1 cellular context compared by ENCODE assay signal in genomic region chr17:40062347-40063033, GRCh38.
A peak's percentile ranks its signal among the peaks of the same experiment; 100 is the strongest.
TF ChIP-seq lines count a peak whose summit lies in the region.

Gene THRA, plus strand, starts transcription at chr17:40062965. Its CDS starts 11,524 bp downstream, at chr17:40074489.

TF ChIP-seq in HepG2, 621 proteins besides CTCF, POLR2A, EP300 and RAD21 (continued from another document and continues in another):
- TF ChIP-seq ZSCAN31 (CRISPR knock-in tag; IDR thresholded peaks at IDR 0.05; ENCODE audit: low read depth): 0 out of 2 replicates have a peak, but pooled peaks have one; percentile 18
- TF ChIP-seq SETDB1 (CRISPR knock-in tag; IDR thresholded peaks at IDR 0.05; ENCODE audit: borderline replicate concordance): no peak
- TF ChIP-seq ZNF350 (CRISPR knock-in tag; IDR thresholded peaks at IDR 0.05; ENCODE audit: borderline replicate concordance, low read depth): 0 out of 2 replicates have a peak, but pooled peaks have one; percentile 22
- no peak for TF ChIP-seq ZEB1 (IDR thresholded peaks at IDR 0.05; ENCODE audit: insufficient replicate concordance, low read depth)
- TF ChIP-seq, protein P1, sequence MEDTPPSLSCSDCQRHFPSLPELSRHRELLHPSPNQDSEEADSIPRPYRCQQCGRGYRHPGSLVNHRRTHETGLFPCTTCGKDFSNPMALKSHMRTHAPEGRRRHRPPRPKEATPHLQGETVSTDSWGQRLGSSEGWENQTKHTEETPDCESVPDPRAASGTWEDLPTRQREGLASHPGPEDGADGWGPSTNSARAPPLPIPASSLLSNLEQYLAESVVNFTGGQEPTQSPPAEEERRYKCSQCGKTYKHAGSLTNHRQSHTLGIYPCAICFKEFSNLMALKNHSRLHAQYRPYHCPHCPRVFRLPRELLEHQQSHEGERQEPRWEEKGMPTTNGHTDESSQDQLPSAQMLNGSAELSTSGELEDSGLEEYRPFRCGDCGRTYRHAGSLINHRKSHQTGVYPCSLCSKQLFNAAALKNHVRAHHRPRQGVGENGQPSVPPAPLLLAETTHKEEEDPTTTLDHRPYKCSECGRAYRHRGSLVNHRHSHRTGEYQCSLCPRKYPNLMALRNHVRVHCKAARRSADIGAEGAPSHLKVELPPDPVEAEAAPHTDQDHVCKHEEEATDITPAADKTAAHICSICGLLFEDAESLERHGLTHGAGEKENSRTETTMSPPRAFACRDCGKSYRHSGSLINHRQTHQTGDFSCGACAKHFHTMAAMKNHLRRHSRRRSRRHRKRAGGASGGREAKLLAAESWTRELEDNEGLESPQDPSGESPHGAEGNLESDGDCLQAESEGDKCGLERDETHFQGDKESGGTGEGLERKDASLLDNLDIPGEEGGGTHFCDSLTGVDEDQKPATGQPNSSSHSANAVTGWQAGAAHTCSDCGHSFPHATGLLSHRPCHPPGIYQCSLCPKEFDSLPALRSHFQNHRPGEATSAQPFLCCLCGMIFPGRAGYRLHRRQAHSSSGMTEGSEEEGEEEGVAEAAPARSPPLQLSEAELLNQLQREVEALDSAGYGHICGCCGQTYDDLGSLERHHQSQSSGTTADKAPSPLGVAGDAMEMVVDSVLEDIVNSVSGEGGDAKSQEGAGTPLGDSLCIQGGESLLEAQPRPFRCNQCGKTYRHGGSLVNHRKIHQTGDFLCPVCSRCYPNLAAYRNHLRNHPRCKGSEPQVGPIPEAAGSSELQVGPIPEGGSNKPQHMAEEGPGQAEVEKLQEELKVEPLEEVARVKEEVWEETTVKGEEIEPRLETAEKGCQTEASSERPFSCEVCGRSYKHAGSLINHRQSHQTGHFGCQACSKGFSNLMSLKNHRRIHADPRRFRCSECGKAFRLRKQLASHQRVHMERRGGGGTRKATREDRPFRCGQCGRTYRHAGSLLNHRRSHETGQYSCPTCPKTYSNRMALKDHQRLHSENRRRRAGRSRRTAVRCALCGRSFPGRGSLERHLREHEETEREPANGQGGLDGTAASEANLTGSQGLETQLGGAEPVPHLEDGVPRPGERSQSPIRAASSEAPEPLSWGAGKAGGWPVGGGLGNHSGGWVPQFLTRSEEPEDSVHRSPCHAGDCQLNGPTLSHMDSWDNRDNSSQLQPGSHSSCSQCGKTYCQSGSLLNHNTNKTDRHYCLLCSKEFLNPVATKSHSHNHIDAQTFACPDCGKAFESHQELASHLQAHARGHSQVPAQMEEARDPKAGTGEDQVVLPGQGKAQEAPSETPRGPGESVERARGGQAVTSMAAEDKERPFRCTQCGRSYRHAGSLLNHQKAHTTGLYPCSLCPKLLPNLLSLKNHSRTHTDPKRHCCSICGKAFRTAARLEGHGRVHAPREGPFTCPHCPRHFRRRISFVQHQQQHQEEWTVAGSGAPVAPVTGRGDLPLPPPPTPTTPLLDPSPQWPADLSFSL (CRISPR knock-in tag; IDR thresholded peaks at IDR 0.05): no peak
- TF ChIP-seq CC2D1A (CRISPR knock-in tag; IDR thresholded peaks at IDR 0.05): no peak
- TF ChIP-seq ZBTB21 (CRISPR knock-in tag; IDR thresholded peaks at IDR 0.05): no peak
- TF ChIP-seq, protein P2, sequence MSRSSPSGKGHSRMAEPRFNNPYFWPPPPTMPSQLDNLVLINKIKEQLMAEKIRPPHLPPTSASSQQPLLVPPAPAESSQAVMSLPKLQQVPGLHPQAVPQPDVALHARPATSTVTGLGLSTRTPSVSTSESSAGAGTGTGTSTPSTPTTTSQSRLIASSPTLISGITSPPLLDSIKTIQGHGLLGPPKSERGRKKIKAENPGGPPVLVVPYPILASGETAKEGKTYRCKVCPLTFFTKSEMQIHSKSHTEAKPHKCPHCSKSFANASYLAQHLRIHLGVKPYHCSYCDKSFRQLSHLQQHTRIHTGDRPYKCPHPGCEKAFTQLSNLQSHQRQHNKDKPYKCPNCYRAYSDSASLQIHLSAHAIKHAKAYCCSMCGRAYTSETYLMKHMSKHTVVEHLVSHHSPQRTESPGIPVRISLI (CRISPR knock-in tag; IDR thresholded peaks at IDR 0.05; ENCODE audit: borderline replicate concordance): no peak
- TF ChIP-seq ZNF709 (CRISPR knock-in tag; IDR thresholded peaks at IDR 0.05): 0 out of 2 replicates have a peak, but pooled peaks have one; percentile 22
- no peak for TF ChIP-seq PCBP2 (optimal IDR thresholded peaks at IDR 0.05; ENCODE audit: low read depth, low read length, poor library complexity, severe bottlenecking)
- TF ChIP-seq KLF16 (CRISPR knock-in tag; IDR thresholded peaks at IDR 0.05): no peak
- 0 out of 2 replicates have a peak, but pooled peaks have one; percentile 5 for TF ChIP-seq RFXAP (CRISPR knock-in tag; IDR thresholded peaks at IDR 0.05; ENCODE audit: borderline replicate concordance)
- no peak for TF ChIP-seq ZNF674 (CRISPR knock-in tag; IDR thresholded peaks at IDR 0.05; ENCODE audit: low read depth)
- no peak for TF ChIP-seq AHDC1 (CRISPR knock-in tag; IDR thresholded peaks at IDR 0.05; ENCODE audit: borderline replicate concordance)
- TF ChIP-seq, protein P3, sequence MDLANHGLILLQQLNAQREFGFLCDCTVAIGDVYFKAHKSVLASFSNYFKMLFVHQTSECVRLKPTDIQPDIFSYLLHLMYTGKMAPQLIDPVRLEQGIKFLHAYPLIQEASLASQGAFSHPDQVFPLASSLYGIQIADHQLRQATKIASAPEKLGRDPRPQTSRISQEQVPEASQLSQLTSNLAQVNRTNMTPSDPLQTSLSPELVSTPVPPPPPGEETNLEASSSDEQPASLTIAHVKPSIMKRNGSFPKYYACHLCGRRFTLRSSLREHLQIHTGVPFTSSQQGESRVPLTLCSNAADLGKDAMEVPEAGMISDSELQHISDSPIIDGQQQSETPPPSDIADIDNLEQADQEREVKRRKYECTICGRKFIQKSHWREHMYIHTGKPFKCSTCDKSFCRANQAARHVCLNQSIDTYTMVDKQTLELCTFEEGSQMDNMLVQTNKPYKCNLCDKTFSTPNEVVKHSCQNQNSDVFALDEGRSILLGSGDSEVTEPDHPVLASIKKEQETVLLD (CRISPR knock-in tag; IDR thresholded peaks at IDR 0.05; ENCODE audit: low read depth): no peak
- TF ChIP-seq, protein P4, sequence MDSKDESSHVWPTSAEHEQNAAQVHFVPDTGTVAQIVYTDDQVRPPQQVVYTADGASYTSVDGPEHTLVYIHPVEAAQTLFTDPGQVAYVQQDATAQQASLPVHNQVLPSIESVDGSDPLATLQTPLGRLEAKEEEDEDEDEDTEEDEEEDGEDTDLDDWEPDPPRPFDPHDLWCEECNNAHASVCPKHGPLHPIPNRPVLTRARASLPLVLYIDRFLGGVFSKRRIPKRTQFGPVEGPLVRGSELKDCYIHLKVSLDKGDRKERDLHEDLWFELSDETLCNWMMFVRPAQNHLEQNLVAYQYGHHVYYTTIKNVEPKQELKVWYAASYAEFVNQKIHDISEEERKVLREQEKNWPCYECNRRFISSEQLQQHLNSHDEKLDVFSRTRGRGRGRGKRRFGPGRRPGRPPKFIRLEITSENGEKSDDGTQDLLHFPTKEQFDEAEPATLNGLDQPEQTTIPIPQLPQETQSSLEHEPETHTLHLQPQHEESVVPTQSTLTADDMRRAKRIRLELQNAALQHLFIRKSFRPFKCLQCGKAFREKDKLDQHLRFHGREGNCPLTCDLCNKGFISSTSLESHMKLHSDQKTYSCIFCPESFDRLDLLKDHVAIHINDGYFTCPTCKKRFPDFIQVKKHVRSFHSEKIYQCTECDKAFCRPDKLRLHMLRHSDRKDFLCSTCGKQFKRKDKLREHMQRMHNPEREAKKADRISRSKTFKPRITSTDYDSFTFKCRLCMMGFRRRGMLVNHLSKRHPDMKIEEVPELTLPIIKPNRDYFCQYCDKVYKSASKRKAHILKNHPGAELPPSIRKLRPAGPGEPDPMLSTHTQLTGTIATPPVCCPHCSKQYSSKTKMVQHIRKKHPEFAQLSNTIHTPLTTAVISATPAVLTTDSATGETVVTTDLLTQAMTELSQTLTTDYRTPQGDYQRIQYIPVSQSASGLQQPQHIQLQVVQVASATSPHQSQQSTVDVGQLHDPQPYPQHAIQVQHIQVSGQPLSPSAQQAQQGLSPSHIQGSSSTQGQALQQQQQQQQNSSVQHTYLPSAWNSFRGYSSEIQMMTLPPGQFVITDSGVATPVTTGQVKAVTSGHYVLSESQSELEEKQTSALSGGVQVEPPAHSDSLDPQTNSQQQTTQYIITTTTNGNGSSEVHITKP (CRISPR knock-in tag; IDR thresholded peaks at IDR 0.05; ENCODE audit: low read depth): no peak
- TF ChIP-seq FOSL1 (CRISPR knock-in tag; IDR thresholded peaks at IDR 0.05; ENCODE audit: borderline replicate concordance): no peak
- no peak for TF ChIP-seq CREBL2 (CRISPR knock-in tag; IDR thresholded peaks at IDR 0.05; ENCODE audit: borderline replicate concordance)
- TF ChIP-seq ATF7 (IDR thresholded peaks at IDR 0.05): no peak
- TF ChIP-seq ATF7 (CRISPR knock-in tag; IDR thresholded peaks at IDR 0.05): no peak
- TF ChIP-seq ZNF766 (CRISPR knock-in tag; IDR thresholded peaks at IDR 0.05; ENCODE audit: borderline replicate concordance): no peak
- TF ChIP-seq ZKSCAN5 (CRISPR knock-in tag; IDR thresholded peaks at IDR 0.05): no peak
- TF ChIP-seq PTBP1 (IDR thresholded peaks at IDR 0.05; ENCODE audit: low read depth, low read length, poor library complexity, severe bottlenecking): no peak
- TF ChIP-seq RFXANK (CRISPR knock-in tag; IDR thresholded peaks at IDR 0.05): no peak
- TF ChIP-seq ZNF17 (CRISPR knock-in tag; IDR thresholded peaks at IDR 0.05): no peak
- TF ChIP-seq CHD4 (IDR thresholded peaks at IDR 0.05; ENCODE audit: borderline replicate concordance, low read length): 0 out of 2 replicates have a peak, but pooled peaks have one; percentile 71
- no peak for TF ChIP-seq ZNF263 (CRISPR knock-in tag; IDR thresholded peaks at IDR 0.05)
- TF ChIP-seq TBX3 (IDR thresholded peaks at IDR 0.05; ENCODE audit: borderline replicate concordance): no peak
- no peak; the same call in 1 of the 2 replicates for TF ChIP-seq PATZ1 (CRISPR knock-in tag; IDR thresholded peaks at IDR 0.05)
- TF ChIP-seq DMTF1 (CRISPR knock-in tag; IDR thresholded peaks at IDR 0.05): no peak
- TF ChIP-seq CBX5 (CRISPR knock-in tag; IDR thresholded peaks at IDR 0.05; ENCODE audit: borderline replicate concordance): no peak
